Comparison of ENCODE assay signal across 23 cellular contexts in the genomic region with DNA sequence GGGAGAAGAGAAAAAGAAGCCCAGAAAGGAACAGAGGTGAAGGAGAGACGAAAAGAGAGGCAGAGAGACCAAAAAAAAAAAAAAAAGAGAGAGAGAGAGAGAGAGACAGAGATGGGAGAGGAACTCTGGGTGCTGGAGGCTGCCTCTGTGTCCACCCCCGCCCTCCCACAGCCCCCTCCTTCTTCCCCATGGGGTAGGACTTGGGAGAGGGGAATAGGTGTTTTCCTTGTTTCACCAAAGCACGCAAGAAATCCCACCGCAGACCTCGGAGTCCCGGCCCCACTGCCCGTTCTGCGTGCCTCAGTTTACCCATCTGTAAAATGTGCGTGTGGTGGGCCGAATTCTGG. TPM values are rescaled to one million over a fixed set of nuclear protein-coding genes. Genes with fewer than 3 reads are reported as not detected.
DNase-seq lines count a peak whose midpoint lies in the region; TF ChIP-seq lines count a peak whose summit lies in the region.
"Had no signal": no experiment of that assay in that cellular context is flagged by ENCODE, and none has a peak within 500 bp of the region (broad histone marks: within the 10 kb centered on the region; RNA-seq: fewer than 3 reads in every experiment).

No MANE protein-coding gene starts in this region.

- H3K27me3 ChIP-seq in BLaER1 (peaks cover 100% of the 10 kb centered on the region), neural progenitor cell (peaks cover 100% of the 10 kb centered on the region), uterus (peaks cover 10 to 53% of the 10 kb centered on the region in 2 donors)

- H3K36me3 Mint-ChIP-seq in activated T-helper 1 cell treated with anti-CD3 and anti-CD28 coated beads, Interleukin-12 subunit alpha, Interleukin-12 subunit beta, Interleukin-2, Interleukin-4 antibody, amounts not matched to agents 30 ng/mL and 10 ng/mL and 1 ng/mL, durations not matched to agents 14 hours and 24 hours and 36 hours (ENCODE audit: low read depth) = no peaks in the 10 kb centered on the region
- H3K36me3 Mint-ChIP-seq in neural progenitor cell = no peaks in the 10 kb centered on the region
- no peaks in the 10 kb centered on the region for H3K36me3 Mint-ChIP-seq in activated naive CD8-positive, alpha-beta T cell treated with anti-CD3 and anti-CD28 coated beads for 36 hours

- peak overlapping the region; percentile 55 for H3K27ac Mint-ChIP-seq in activated T-helper 1 cell treated with anti-CD3 and anti-CD28 coated beads, Interleukin-12 subunit alpha, Interleukin-12 subunit beta, Interleukin-2, Interleukin-4 antibody, amounts not matched to agents 30 ng/mL and 10 ng/mL and 1 ng/mL, durations not matched to agents 14 hours and 24 hours and 36 hours
- H3K27ac Mint-ChIP-seq in neural progenitor cell = no peak overlapping the region
- no peak overlapping the region for H3K27ac Mint-ChIP-seq in activated naive CD8-positive, alpha-beta T cell treated with anti-CD3 and anti-CD28 coated beads for 36 hours
- H3K27ac Mint-ChIP-seq: CD4-positive, alpha-beta T cell had no signal

- H4K20me1 ChIP-seq in BLaER1 (peaks cover 96% of the 10 kb centered on the region), neural progenitor cell (ENCODE audit: low read depth) (peaks cover 73% of the 10 kb centered on the region)

- intact Hi-C loops in activated T-helper 1 cell treated with anti-CD3 and anti-CD28 coated beads, Interleukin-12 subunit alpha, Interleukin-12 subunit beta, Interleukin-2, Interleukin-4 antibody, amounts not matched to agents 30 ng/mL and 10 ng/mL and 1 ng/mL, durations not matched to agents 14 hours and 24 hours and 36 hours (cut with micrococcal nuclease) = no loop called here
- intact Hi-C loops in uterus (cut with DNase I; ENCODE audit: low total_unique reads) = no loop called here

- peaks cover 16% of the 10 kb centered on the region for H3F3A ChIP-seq in neural progenitor cell (ENCODE audit: low read depth)

- in situ Hi-C loops in GM13977 (cut with MboI; ENCODE audit: low pct_unique_long_range_greater_than_20kb, low sequenced_read_pairs, unreplicated experiment) = no loop called here

- H3K9ac ChIP-seq in BLaER1 (no peak overlapping the region), neural progenitor cell (no peak overlapping the region)

- H3K27ac ChIP-seq in BLaER1 (no peak overlapping the region), neural progenitor cell (no peak overlapping the region), uterus (no peak overlapping the region)

- H3K27me3 Mint-ChIP-seq in activated T-helper 1 cell treated with anti-CD3 and anti-CD28 coated beads, Interleukin-12 subunit alpha, Interleukin-12 subunit beta, Interleukin-2, Interleukin-4 antibody, amounts not matched to agents 30 ng/mL and 10 ng/mL and 1 ng/mL, durations not matched to agents 14 hours and 24 hours and 36 hours (ENCODE audit: insufficient read depth) = peaks cover 59% of the 10 kb centered on the region
- peaks cover 64% of the 10 kb centered on the region for H3K27me3 Mint-ChIP-seq in neural progenitor cell (ENCODE audit: insufficient read depth, low read depth)
- peaks cover 85% of the 10 kb centered on the region for H3K27me3 Mint-ChIP-seq in activated naive CD8-positive, alpha-beta T cell treated with anti-CD3 and anti-CD28 coated beads for 36 hours

- no peaks in the 10 kb centered on the region for H3K79me2 ChIP-seq in neural progenitor cell (ENCODE audit: low read depth)

- DNase-seq in GM13977 (ENCODE audit: low spot score) (peak; percentile 39), neural progenitor cell (ENCODE audit: low spot score) (no peak), uterus (no peak), NCI-H446 (lab: John Stamatoyannopoulos, UW) (no peak)
- no peak for DNase-seq in activated T-helper 1 cell treated with anti-CD3 and anti-CD28 coated beads, Interleukin-12 subunit alpha, Interleukin-12 subunit beta, Interleukin-2, Interleukin-4 antibody, amounts not matched to agents 30 ng/mL and 10 ng/mL and 1 ng/mL, durations not matched to agents 14 hours and 24 hours and 36 hours (ENCODE audit: low spot score)
- no peak for DNase-seq in activated naive CD8-positive, alpha-beta T cell treated with anti-CD3 and anti-CD28 coated beads for 36 hours
- DNase-seq: AML-193; Caco-2; CD4-positive, alpha-beta T cell; GF-D8; GOT3; Karpas-422; MM.1S; NCI-H1092; NCI-H146; NCI-H2081; NCI-H2171 treated with DMSO at 0.1 percent for 48 hours; NCI-H748 treated with DMSO at 0.1 percent for 48 hours; NK-92 treated with Interleukin-12 subunit alpha and Interleukin-12 subunit beta, amount 100 ng/mL, for 24 hours; Right ventricle myocardium superior; SW 1271 had no signal

- H3K9me3 Mint-ChIP-seq in activated T-helper 1 cell treated with anti-CD3 and anti-CD28 coated beads, Interleukin-12 subunit alpha, Interleukin-12 subunit beta, Interleukin-2, Interleukin-4 antibody, amounts not matched to agents 30 ng/mL and 10 ng/mL and 1 ng/mL, durations not matched to agents 14 hours and 24 hours and 36 hours = no peaks in the 10 kb centered on the region
- H3K9me3 Mint-ChIP-seq in neural progenitor cell = no peaks in the 10 kb centered on the region
- no peaks in the 10 kb centered on the region for H3K9me3 Mint-ChIP-seq in activated naive CD8-positive, alpha-beta T cell treated with anti-CD3 and anti-CD28 coated beads for 36 hours
- H3K9me3 Mint-ChIP-seq: CD4-positive, alpha-beta T cell had no signal

- peak overlapping the region; percentile 90 for H3K4me2 ChIP-seq in BLaER1
- H3K4me2 ChIP-seq in neural progenitor cell = peak overlapping the region; percentile 48

- H3K4me1 Mint-ChIP-seq in activated T-helper 1 cell treated with anti-CD3 and anti-CD28 coated beads, Interleukin-12 subunit alpha, Interleukin-12 subunit beta, Interleukin-2, Interleukin-4 antibody, amounts not matched to agents 30 ng/mL and 10 ng/mL and 1 ng/mL, durations not matched to agents 14 hours and 24 hours and 36 hours (ENCODE audit: low read depth) = no peaks in the 10 kb centered on the region
- peaks cover 6% of the 10 kb centered on the region for H3K4me1 Mint-ChIP-seq in neural progenitor cell
- peaks cover 1% of the 10 kb centered on the region for H3K4me1 Mint-ChIP-seq in activated naive CD8-positive, alpha-beta T cell treated with anti-CD3 and anti-CD28 coated beads for 36 hours

- H3K4me1 ChIP-seq in BLaER1 (peaks cover 40% of the 10 kb centered on the region), neural progenitor cell (peaks cover 13% of the 10 kb centered on the region), uterus (peaks cover 0 to 6% of the 10 kb centered on the region in 2 donors)

- TF ChIP-seq POLR2A in uterus (IDR thresholded peaks at IDR 0.05) = no peak

- peak overlapping the region; percentile 63; the same call in 1 of the 2 replicates for H3K4me3 ChIP-seq in BLaER1
- no peak overlapping the region for H3K4me3 ChIP-seq in neural progenitor cell
- no peak overlapping the region for H3K4me3 ChIP-seq in uterus

- no peaks in the 10 kb centered on the region for H3K9me3 ChIP-seq in BLaER1
- H3K9me3 ChIP-seq in neural progenitor cell (ENCODE audit: low read depth) = no peaks in the 10 kb centered on the region
- H3K9me3 ChIP-seq in uterus = no peaks in the 10 kb centered on the region
- H3K9me3 ChIP-seq: Caco-2 had no signal

- no peak overlapping the region for H2AFZ ChIP-seq in neural progenitor cell (replicated peaks)

- TF ChIP-seq CTCF in GM13977 (IDR thresholded peaks at IDR 0.05; ENCODE audit: extremely low read depth, insufficient read depth, missing control alignments) = no peak
- no peak for TF ChIP-seq CTCF in neural progenitor cell (IDR thresholded peaks at IDR 0.05)
- no peak for TF ChIP-seq CTCF in uterus (IDR thresholded peaks at IDR 0.05)

- no peak overlapping the region for H3K4me3 Mint-ChIP-seq in activated T-helper 1 cell treated with anti-CD3 and anti-CD28 coated beads, Interleukin-12 subunit alpha, Interleukin-12 subunit beta, Interleukin-2, Interleukin-4 antibody, amounts not matched to agents 30 ng/mL and 10 ng/mL and 1 ng/mL, durations not matched to agents 14 hours and 24 hours and 36 hours
- no peak overlapping the region for H3K4me3 Mint-ChIP-seq in neural progenitor cell
- no peak overlapping the region for H3K4me3 Mint-ChIP-seq in activated naive CD8-positive, alpha-beta T cell treated with anti-CD3 and anti-CD28 coated beads for 36 hours
- H3K4me3 Mint-ChIP-seq: CD4-positive, alpha-beta T cell had no signal

- no peaks in the 10 kb centered on the region for H3K36me3 ChIP-seq in BLaER1
- H3K36me3 ChIP-seq in neural progenitor cell = no peaks in the 10 kb centered on the region
- H3K36me3 ChIP-seq in uterus = no peaks in the 10 kb centered on the region

RNA-seq across cellular contexts. Expression of a gene that starts 4.9 kb away (rescaled TPM):
- not detected in 2 replicates for total RNA-seq in activated T-helper 1 cell treated with anti-CD3 and anti-CD28 coated beads, Interleukin-12 subunit alpha, Interleukin-12 subunit beta, Interleukin-2, Interleukin-4 antibody, amounts not matched to agents 30 ng/mL and 10 ng/mL and 1 ng/mL, durations not matched to agents 14 hours and 24 hours and 36 hours
- total RNA-seq in neural progenitor cell (ENCODE audit: low replicate concordance) (0.09 TPM in 1 of 2 replicates, not detected in the other), uterus (not detected)
- total RNA-seq in activated naive CD8-positive, alpha-beta T cell treated with anti-CD3 and anti-CD28 coated beads for 36 hours = not detected
- total RNA-seq: Caco-2; CD4-positive, alpha-beta T cell; NCI-H460; Right ventricle myocardium superior had no signal

RNA-seq across cellular contexts. Expression of a gene that starts 53.9 kb away (rescaled TPM):
- 4.1 and 5.0 TPM in 2 replicates for total RNA-seq in activated T-helper 1 cell treated with anti-CD3 and anti-CD28 coated beads, Interleukin-12 subunit alpha, Interleukin-12 subunit beta, Interleukin-2, Interleukin-4 antibody, amounts not matched to agents 30 ng/mL and 10 ng/mL and 1 ng/mL, durations not matched to agents 14 hours and 24 hours and 36 hours
- total RNA-seq in neural progenitor cell (ENCODE audit: low replicate concordance) (0.06 and 1.5 TPM in 2 replicates), uterus (1 to 10 TPM in 3 of 4 donors, not detected in 1; 1.0 to 3.3 (median 1.7) TPM)
- 1 to 10 TPM; 2.3 to 2.7 TPM for total RNA-seq in activated naive CD8-positive, alpha-beta T cell treated with anti-CD3 and anti-CD28 coated beads for 36 hours
